Comparison of ENCODE assay signal across 1 cellular context in genomic region chr1:54763814-54764131, GRCh38.
A peak's percentile ranks its signal among the peaks of the same experiment; 100 is the strongest.
TF ChIP-seq lines count a peak whose summit lies in the region.

No MANE protein-coding gene starts in this region.

TF ChIP-seq in GM12878, 131 proteins besides CTCF, POLR2A, EP300 and RAD21:
- 0 out of 2 replicates have a peak, but pooled peaks have one; percentile 16 for TF ChIP-seq POLR2AphosphoS2 (IDR thresholded peaks at IDR 0.05; ENCODE audit: low read depth, low read length)
- TF ChIP-seq CHD1 (IDR thresholded peaks at IDR 0.05; ENCODE audit: low read depth, low read length), result no peak
